Comparison of ENCODE assay signal across 22 cellular contexts in genomic region chr2:121038031-121038430, GRCh38.
"Had no signal": no experiment of that assay in that cellular context is flagged by ENCODE, and none has a peak within 500 bp of the region (broad histone marks: within the 10 kb centered on the region; RNA-seq: fewer than 3 reads in every experiment).

No MANE protein-coding gene starts in this region.

- DNase-seq: activated CD4-positive, alpha-beta T cell treated with anti-CD3 and anti-CD28 coated beads for 36 hours; activated CD4-positive, alpha-beta T cell treated with anti-CD3 and anti-CD28 coated beads, Interleukin-2, amount 10 ng/mL, durations not matched to agents 7 days and 5 days; activated CD4-positive, alpha-beta T cell treated with anti-CD3 and anti-CD28 coated beads, Interleukin-2, amount 50 U/mL, for 48 hours; activated CD8-positive, alpha-beta T cell treated with anti-CD3 and anti-CD28 coated beads, Interleukin-2, amount 10 ng/mL, durations not matched to agents 7 days and 5 days; activated gamma-delta T cell; activated naive CD4-positive, alpha-beta T cell treated with Interleukin-2 at 50 U/mL for 16 hours; activated naive CD8-positive, alpha-beta T cell treated with anti-CD3 and anti-CD28 coated beads, Interleukin-2, amount 10 ng/mL, durations not matched to agents 7 days and 5 days; activated T-cell treated with anti-CD3 and anti-CD28 coated beads, Interleukin-2, amount 50 U/mL, for 24 hours; IMR-90; NCI-H187 treated with DMSO at 0.1 percent for 48 hours; NCI-H2227 treated with DMSO at 0.1 percent for 48 hours; SIG-M5 had no signal

- H3K9me3 Mint-ChIP-seq: activated CD4-positive, alpha-beta T cell treated with anti-CD3 and anti-CD28 coated beads, Interleukin-2, amount 10 ng/mL, durations not matched to agents 7 days and 5 days; activated naive CD4-positive, alpha-beta T cell treated with anti-CD3 and anti-CD28 coated beads, Interleukin-2, amount 50 U/mL, for 24 hours; activated naive CD8-positive, alpha-beta T cell treated with anti-CD3 and anti-CD28 coated beads, Interleukin-2, amount 10 ng/mL, durations not matched to agents 7 days and 5 days; activated T-cell treated with anti-CD3 and anti-CD28 coated beads, Interleukin-2, amount 50 U/mL, for 24 hours; activated T-helper 2 cell treated with anti-CD3 and anti-CD28 coated beads, Interferon-gamma antibody, Interleukin-2, Interleukin-4, amounts not matched to agents 10 μg/mL and 5 μg/mL and 100 μg/mL, durations not matched to agents 14 hours and 24 hours and 36 hours; T-helper 2 cell treated with Interferon-gamma antibody and Interleukin-4, amounts not matched to agents 5 μg/mL and 100 μg/mL, for 36 hours; WTC11 had no signal

- H3K36me3 ChIP-seq: ascending aorta, cardiac muscle cell had no signal

- H3K4me3 ChIP-seq: ascending aorta, cardiac muscle cell, K562, PC-9 had no signal

- H3K27me3 Mint-ChIP-seq: activated CD4-positive, alpha-beta T cell treated with anti-CD3 and anti-CD28 coated beads, Interleukin-2, amount 10 ng/mL, durations not matched to agents 7 days and 5 days had no signal

- H3K36me3 Mint-ChIP-seq: activated naive CD4-positive, alpha-beta T cell treated with anti-CD3 and anti-CD28 coated beads, Interleukin-2, amount 50 U/mL, for 24 hours; activated naive CD8-positive, alpha-beta T cell treated with anti-CD3 and anti-CD28 coated beads, Interleukin-2, amount 10 ng/mL, durations not matched to agents 7 days and 5 days; WTC11 had no signal

- H3K4me1 Mint-ChIP-seq: activated CD4-positive, alpha-beta T cell treated with anti-CD3 and anti-CD28 coated beads for 36 hours; activated CD4-positive, alpha-beta T cell treated with anti-CD3 and anti-CD28 coated beads, Interleukin-2, amount 10 ng/mL, durations not matched to agents 7 days and 5 days; activated naive CD4-positive, alpha-beta T cell treated with anti-CD3 and anti-CD28 coated beads, Interleukin-2, amount 50 U/mL, for 24 hours; activated naive CD8-positive, alpha-beta T cell treated with anti-CD3 and anti-CD28 coated beads, Interleukin-2, amount 10 ng/mL, durations not matched to agents 7 days and 5 days had no signal

- H3K4me3 Mint-ChIP-seq: activated CD4-positive, alpha-beta T cell treated with anti-CD3 and anti-CD28 coated beads for 36 hours; activated CD4-positive, alpha-beta T cell treated with anti-CD3 and anti-CD28 coated beads, Interleukin-2, amount 10 ng/mL, durations not matched to agents 7 days and 5 days; activated CD8-positive, alpha-beta T cell treated with anti-CD3 and anti-CD28 coated beads, Interleukin-2, amount 10 ng/mL, durations not matched to agents 7 days and 5 days; activated naive CD4-positive, alpha-beta T cell treated with anti-CD3 and anti-CD28 coated beads, Interleukin-2, amount 50 U/mL, for 24 hours; activated naive CD8-positive, alpha-beta T cell treated with anti-CD3 and anti-CD28 coated beads, Interleukin-2, amount 10 ng/mL, durations not matched to agents 7 days and 5 days; activated T-cell treated with anti-CD3 and anti-CD28 coated beads, Interleukin-2, amount 50 U/mL, for 24 hours; T-helper 2 cell treated with Interferon-gamma antibody and Interleukin-4, amounts not matched to agents 5 μg/mL and 100 μg/mL, for 36 hours; WTC11 had no signal

- ATAC-seq: activated CD4-positive, alpha-beta T cell treated with anti-CD3 and anti-CD28 coated beads for 36 hours; activated CD4-positive, CD25-positive, alpha-beta regulatory T cell treated with anti-CD3 and anti-CD28 coated beads, Interleukin-2, amount 50 U/mL, for 24 hours; activated CD8-positive, alpha-beta T cell treated with anti-CD3 and anti-CD28 coated beads, Interleukin-2, amount 10 ng/mL, durations not matched to agents 7 days and 5 days; K562; Right ventricle myocardium inferior had no signal

- H3K9me3 ChIP-seq: ascending aorta had no signal

- H3K27ac ChIP-seq: ascending aorta, cardiac muscle cell, PC-9 had no signal

- H3K27ac Mint-ChIP-seq: activated CD4-positive, alpha-beta T cell treated with anti-CD3 and anti-CD28 coated beads for 36 hours; activated CD4-positive, alpha-beta T cell treated with anti-CD3 and anti-CD28 coated beads, Interleukin-2, amount 10 ng/mL, durations not matched to agents 7 days and 5 days; activated CD8-positive, alpha-beta T cell treated with anti-CD3 and anti-CD28 coated beads, Interleukin-2, amount 10 ng/mL, durations not matched to agents 7 days and 5 days; activated naive CD4-positive, alpha-beta T cell treated with anti-CD3 and anti-CD28 coated beads, Interleukin-2, amount 50 U/mL, for 24 hours; activated naive CD8-positive, alpha-beta T cell treated with anti-CD3 and anti-CD28 coated beads, Interleukin-2, amount 10 ng/mL, durations not matched to agents 7 days and 5 days; activated T-cell treated with anti-CD3 and anti-CD28 coated beads, Interleukin-2, amount 50 U/mL, for 24 hours; activated T-helper 2 cell treated with anti-CD3 and anti-CD28 coated beads, Interferon-gamma antibody, Interleukin-2, Interleukin-4, amounts not matched to agents 10 μg/mL and 5 μg/mL and 100 μg/mL, durations not matched to agents 14 hours and 24 hours and 36 hours; T-helper 2 cell treated with Interferon-gamma antibody and Interleukin-4, amounts not matched to agents 5 μg/mL and 100 μg/mL, for 36 hours; WTC11 had no signal
